ENCODE assay signal across 8 cellular contexts in genomic region chr7:31488562-31489203, GRCh38. TPM values are rescaled to one million over a fixed set of nuclear protein-coding genes. Genes with fewer than 3 reads are reported as not detected.
DNase-seq lines count a peak whose midpoint lies in the region; ATAC-seq lines count a peak whose summit lies in the region.

No MANE protein-coding gene starts in this region.

- in situ Hi-C loops in Caki2 (cut with HindIII; ENCODE audit: low pct_unique_long_range_greater_than_20kb, low sequenced_read_pairs), result no loop called here

- peak; percentile 63 for DNase-seq in Caki2 (ENCODE audit: low read depth)
- DNase-seq in NCI-H1930 (lab: John Stamatoyannopoulos, UW), result peak; percentile 2 to 47
- DNase-seq in activated T-helper 1 cell treated with Interleukin-2 at 50 U/mL for 16 hours (ENCODE audit: low read depth), result peak; percentile 0
- DNase-seq in hypothalamus (lab: John Stamatoyannopoulos, UW), result peak in 33 of 51 donors; percentile 1 to 62 (median 22)
- DNase-seq in stimulated activated CD8-positive, alpha-beta memory T cell treated with anti-CD3 and anti-CD28 coated beads, Interleukin-15, amount 100 ng/mL, for 24 hours (ENCODE audit: low read depth), result peak; percentile 4
- no peak for DNase-seq in cortex of kidney (lab: John Stamatoyannopoulos, UW)

- ATAC-seq in GM18520 (IDR thresholded peaks at IDR 0.05; ENCODE audit: unreplicated experiment), result peak; percentile 90
- ATAC-seq in HG02885 (IDR thresholded peaks at IDR 0.05; ENCODE audit: poor library complexity, unreplicated experiment), result peak; percentile 99

RNA-seq across cellular contexts. Expression of gene ITPRID1, which starts 25.2 kb away (rescaled TPM):
- not detected in 2 replicates for total RNA-seq in Caki2 (2014; rRNA removed; shearing (Covaris generic); ENCODE audit: low replicate concordance)
